In the genomic region with DNA sequence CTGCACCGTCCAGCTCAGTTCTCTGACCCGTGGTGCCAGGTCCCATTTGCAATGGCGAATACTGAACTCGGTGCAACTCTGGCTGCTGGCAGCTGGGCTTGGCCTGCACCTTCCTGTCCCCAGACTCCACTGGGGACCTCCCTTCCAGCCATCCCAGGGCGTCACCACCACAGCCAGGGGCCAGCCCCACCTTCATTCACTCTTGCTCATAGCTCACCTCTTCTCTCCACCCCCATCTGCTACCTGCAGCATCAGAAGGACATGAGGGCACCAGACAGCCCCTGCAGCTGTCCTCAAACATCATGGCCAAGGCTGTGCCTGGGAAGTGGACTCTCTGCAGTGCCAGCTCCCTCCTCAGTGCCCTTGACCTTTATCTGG, we compare ENCODE assay signal across 1 cellular context.
TF ChIP-seq lines count a peak whose summit lies in the region.

No MANE protein-coding gene starts in this region.

TF ChIP-seq in SK-N-SH, 30 proteins besides CTCF, POLR2A, EP300 and RAD21 (continued from another document):
- TF ChIP-seq CHD2 (IDR thresholded peaks at IDR 0.05; ENCODE audit: low read length, partially characterized antibody) (no peak), RCOR1 (IDR thresholded peaks at IDR 0.05; ENCODE audit: low read length) (no peak), FOSL2 (IDR thresholded peaks at IDR 0.05; ENCODE audit: borderline replicate concordance, low read depth) (no peak), TCF12 (IDR thresholded peaks at IDR 0.05) (no peak), FOXJ3 (CRISPR knock-in tag; IDR thresholded peaks at IDR 0.05) (no peak), ELF1 (IDR thresholded peaks at IDR 0.05) (no peak)
- TF ChIP-seq, protein P1, sequence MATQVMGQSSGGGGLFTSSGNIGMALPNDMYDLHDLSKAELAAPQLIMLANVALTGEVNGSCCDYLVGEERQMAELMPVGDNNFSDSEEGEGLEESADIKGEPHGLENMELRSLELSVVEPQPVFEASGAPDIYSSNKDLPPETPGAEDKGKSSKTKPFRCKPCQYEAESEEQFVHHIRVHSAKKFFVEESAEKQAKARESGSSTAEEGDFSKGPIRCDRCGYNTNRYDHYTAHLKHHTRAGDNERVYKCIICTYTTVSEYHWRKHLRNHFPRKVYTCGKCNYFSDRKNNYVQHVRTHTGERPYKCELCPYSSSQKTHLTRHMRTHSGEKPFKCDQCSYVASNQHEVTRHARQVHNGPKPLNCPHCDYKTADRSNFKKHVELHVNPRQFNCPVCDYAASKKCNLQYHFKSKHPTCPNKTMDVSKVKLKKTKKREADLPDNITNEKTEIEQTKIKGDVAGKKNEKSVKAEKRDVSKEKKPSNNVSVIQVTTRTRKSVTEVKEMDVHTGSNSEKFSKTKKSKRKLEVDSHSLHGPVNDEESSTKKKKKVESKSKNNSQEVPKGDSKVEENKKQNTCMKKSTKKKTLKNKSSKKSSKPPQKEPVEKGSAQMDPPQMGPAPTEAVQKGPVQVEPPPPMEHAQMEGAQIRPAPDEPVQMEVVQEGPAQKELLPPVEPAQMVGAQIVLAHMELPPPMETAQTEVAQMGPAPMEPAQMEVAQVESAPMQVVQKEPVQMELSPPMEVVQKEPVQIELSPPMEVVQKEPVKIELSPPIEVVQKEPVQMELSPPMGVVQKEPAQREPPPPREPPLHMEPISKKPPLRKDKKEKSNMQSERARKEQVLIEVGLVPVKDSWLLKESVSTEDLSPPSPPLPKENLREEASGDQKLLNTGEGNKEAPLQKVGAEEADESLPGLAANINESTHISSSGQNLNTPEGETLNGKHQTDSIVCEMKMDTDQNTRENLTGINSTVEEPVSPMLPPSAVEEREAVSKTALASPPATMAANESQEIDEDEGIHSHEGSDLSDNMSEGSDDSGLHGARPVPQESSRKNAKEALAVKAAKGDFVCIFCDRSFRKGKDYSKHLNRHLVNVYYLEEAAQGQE (IDR thresholded peaks at IDR 0.05; ENCODE audit: low read depth, low read length) = no peak
- TF ChIP-seq, protein P2, sequence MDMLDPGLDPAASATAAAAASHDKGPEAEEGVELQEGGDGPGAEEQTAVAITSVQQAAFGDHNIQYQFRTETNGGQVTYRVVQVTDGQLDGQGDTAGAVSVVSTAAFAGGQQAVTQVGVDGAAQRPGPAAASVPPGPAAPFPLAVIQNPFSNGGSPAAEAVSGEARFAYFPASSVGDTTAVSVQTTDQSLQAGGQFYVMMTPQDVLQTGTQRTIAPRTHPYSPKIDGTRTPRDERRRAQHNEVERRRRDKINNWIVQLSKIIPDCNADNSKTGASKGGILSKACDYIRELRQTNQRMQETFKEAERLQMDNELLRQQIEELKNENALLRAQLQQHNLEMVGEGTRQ (IDR thresholded peaks at IDR 0.05; ENCODE audit: borderline replicate concordance, low read depth, low read length) = no peak
- TF ChIP-seq, protein P3, sequence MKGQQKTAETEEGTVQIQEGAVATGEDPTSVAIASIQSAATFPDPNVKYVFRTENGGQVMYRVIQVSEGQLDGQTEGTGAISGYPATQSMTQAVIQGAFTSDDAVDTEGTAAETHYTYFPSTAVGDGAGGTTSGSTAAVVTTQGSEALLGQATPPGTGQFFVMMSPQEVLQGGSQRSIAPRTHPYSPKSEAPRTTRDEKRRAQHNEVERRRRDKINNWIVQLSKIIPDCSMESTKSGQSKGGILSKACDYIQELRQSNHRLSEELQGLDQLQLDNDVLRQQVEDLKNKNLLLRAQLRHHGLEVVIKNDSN (IDR thresholded peaks at IDR 0.05; ENCODE audit: borderline replicate concordance, low read depth) = no peak
